ENCODE assay signal across 9 cellular contexts in the genomic region with DNA sequence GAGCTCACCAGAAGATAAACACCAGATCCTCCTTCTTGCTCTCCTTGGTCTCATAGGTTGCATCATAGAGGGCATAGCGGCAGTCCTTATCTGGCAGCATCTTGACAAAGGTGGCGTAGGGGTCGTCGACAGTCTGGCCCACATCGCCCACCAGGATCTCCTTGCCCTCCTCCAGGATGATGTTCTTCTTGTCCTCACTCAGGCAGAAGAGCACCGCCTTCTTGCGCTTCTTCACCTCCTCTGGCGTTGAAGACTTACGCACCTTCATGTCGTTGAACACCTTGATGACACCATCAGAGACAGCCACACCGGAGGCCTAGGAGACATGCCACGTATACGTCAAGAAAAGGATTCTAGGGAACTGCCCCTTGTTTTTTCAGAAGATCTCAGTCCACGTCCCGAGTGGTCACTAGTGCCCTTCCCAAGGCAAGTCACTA. TPM values are rescaled to one million over a fixed set of nuclear protein-coding genes. Genes with fewer than 3 reads are reported as not detected.
DNase-seq lines count a peak whose midpoint lies in the region; TF ChIP-seq lines count a peak whose summit lies in the region.
"Had no signal": no experiment of that assay in that cellular context is flagged by ENCODE, and none has a peak within 500 bp of the region (broad histone marks: within the 10 kb centered on the region; RNA-seq: fewer than 3 reads in every experiment).

No MANE protein-coding gene starts in this region.

- peak overlapping the region; percentile 91 to 97 (median 97) for H3K4me3 Mint-ChIP-seq in nephron

- H4K20me1 ChIP-seq in Loucy (ENCODE audit: insufficient read depth, low read length, poor library complexity, severe bottlenecking): peaks cover 66% of the 10 kb centered on the region

- intact Hi-C loops in colonic mucosa (cut with DNase I): no loop called here

- 0 out of 2 replicates have a peak, but pooled peaks cover 7% of the 10 kb centered on the region for H3F3A ChIP-seq in Loucy (ENCODE audit: low read depth)

- H3K4me1 Mint-ChIP-seq in nephron: peaks cover 22% of the 10 kb centered on the region

- no peaks in the 10 kb centered on the region for H3K27me3 Mint-ChIP-seq in nephron (ENCODE audit: low read depth)

- H3K27me3 ChIP-seq in Loucy (ENCODE audit: insufficient read depth, low read length, poor library complexity, severe bottlenecking) (peaks cover 7% of the 10 kb centered on the region), colonic mucosa (no peaks in the 10 kb centered on the region)

- H2AFZ ChIP-seq in Loucy (ENCODE audit: low read length): no peak overlapping the region

- H3K27ac ChIP-seq in C4-2B: peak overlapping the region; percentile 98
- peak overlapping the region; percentile 100 for H3K27ac ChIP-seq in colonic mucosa

- H3K9me3 ChIP-seq in Loucy (ENCODE audit: insufficient read depth, low read depth, low read length) (peaks cover 5% of the 10 kb centered on the region; the same call in 1 of the 2 replicates), colonic mucosa (no peaks in the 10 kb centered on the region)

- peaks cover 48% of the 10 kb centered on the region for H3K36me3 Mint-ChIP-seq in nephron (ENCODE audit: low read depth)

- no peaks in the 10 kb centered on the region for H3K9me3 Mint-ChIP-seq in nephron

- H3K4me3 ChIP-seq in Loucy (ENCODE audit: low read length, poor library complexity, severe bottlenecking) (peak overlapping the region; percentile 80), colonic mucosa (peak overlapping the region; percentile 92)

- H3K9ac ChIP-seq in Loucy (ENCODE audit: low read depth, low read length, poor library complexity, severe bottlenecking) (peak overlapping the region; percentile 95), colonic mucosa (ENCODE audit: low read depth in 2 of 2, low read length in 2 of 2) (peak overlapping the region; percentile 82 to 98)

- H3K36me3 ChIP-seq in Loucy (ENCODE audit: insufficient read depth, low read length): peaks cover 56% of the 10 kb centered on the region; the same call in 1 of the 2 replicates
- H3K36me3 ChIP-seq in colonic mucosa: peaks cover 16% of the 10 kb centered on the region

- H3K79me2 ChIP-seq in Loucy (ENCODE audit: insufficient read depth, low read length): peaks cover 70% of the 10 kb centered on the region

- H3K4me1 ChIP-seq in Loucy (ENCODE audit: insufficient read depth, low read length, poor library complexity, severe bottlenecking) (peaks cover 35% of the 10 kb centered on the region), colonic mucosa (peaks cover 31% of the 10 kb centered on the region)

- DNase-seq in colonic mucosa: no peak
- DNase-seq in NCI-H524 (lab: John Stamatoyannopoulos, UW): no peak
- DNase-seq in NCI-H187 treated with DMSO at 0.1 percent for 48 hours (lab: John Stamatoyannopoulos, UW): no peak
- no peak for DNase-seq in foreskin melanocyte
- no peak for DNase-seq in DMS153 treated with DMSO at 0.1 percent for 48 hours (lab: John Stamatoyannopoulos, UW; ENCODE audit: unreplicated experiment)
- DNase-seq: activated gamma-delta T cell treated with Interleukin-2 at 50 U/mL for 16 hours had no signal

- TF ChIP-seq CTCF in C4-2B (conservative IDR thresholded peaks at IDR 0.05) (no peak), Loucy (conservative IDR thresholded peaks at IDR 0.05; ENCODE audit: low read length) (no peak), colonic mucosa (IDR thresholded peaks at IDR 0.05) (no peak), nephron (IDR thresholded peaks at IDR 0.05; ENCODE audit: unreplicated experiment in 3 of 3) (no peak)

- no peaks in the 10 kb centered on the region for H3K9me2 ChIP-seq in Loucy (replicated peaks; ENCODE audit: low read depth, low read length)

- peak overlapping the region; percentile 54 to 85 (median 59) for H3K27ac Mint-ChIP-seq in nephron

- peak overlapping the region; percentile 94 for H3K4me2 ChIP-seq in Loucy (ENCODE audit: low read depth, low read length, poor library complexity, severe bottlenecking)

RNA-seq across cellular contexts. Expression of a gene that starts 2.0 kb away (rescaled TPM):
- total RNA-seq in colonic mucosa: 1,000 to 10,000 TPM; 1,832 to 1,932 TPM

RNA-seq across cellular contexts. Expression of a gene that starts 4.3 kb away (rescaled TPM):
- total RNA-seq in colonic mucosa: 10 to 100 TPM; 47.2 to 62.5 TPM

RNA-seq across cellular contexts. Expression of a gene that starts 16.7 kb away (rescaled TPM):
- total RNA-seq in colonic mucosa: 10 to 100 TPM in 1 of 2 donors, 1 to 10 TPM in 1; 9.6 to 22.5 TPM

RNA-seq across cellular contexts. Expression of a gene that starts 22.2 kb away (rescaled TPM):
- 1 to 10 TPM; 1.6 to 1.9 TPM for total RNA-seq in colonic mucosa

RNA-seq across cellular contexts. Expression of a gene that starts 23.7 kb away (rescaled TPM):
- total RNA-seq in colonic mucosa: 1 to 10 TPM; 1.2 TPM
